8 cellular contexts compared by ENCODE assay signal in genomic region chr17:34980353-34980680, GRCh38. TPM values are rescaled to one million over a fixed set of nuclear protein-coding genes. Genes with fewer than 3 reads are reported as not detected.
DNase-seq lines count a peak whose midpoint lies in the region; ATAC-seq, FAIRE-seq and TF ChIP-seq lines count a peak whose summit lies in the region.

Gene LIG3 (plus strand): TSS chr17:34980512. CDS start chr17:34983006, 2,494 bp downstream.

- no peaks in the 10 kb centered on the region for H3K9me3 ChIP-seq in pancreas
- H3K9me3 ChIP-seq in tibial artery: no peaks in the 10 kb centered on the region

- H3K4me1 ChIP-seq in pancreas (peaks cover 0 to 13% (median 0%) of the 10 kb centered on the region in 3 donors), tibial artery (peaks cover 0 to 30% (median 18%) of the 10 kb centered on the region in 4 donors)

- no peaks in the 10 kb centered on the region for H3K27me3 ChIP-seq in pancreas
- no peaks in the 10 kb centered on the region for H3K27me3 ChIP-seq in tibial artery

- TF ChIP-seq CTCF in GM12864 (IDR thresholded peaks at IDR 0.05; ENCODE audit: low read depth, low read length, missing control alignments): no peak
- TF ChIP-seq CTCF in pancreas (IDR thresholded peaks at IDR 0.05): no peak
- no peak for TF ChIP-seq CTCF in tibial artery (IDR thresholded peaks at IDR 0.05)

- DNase-seq in GM12864 (ENCODE audit: low read depth) (peak; percentile 82), NCI-H1417 treated with DMSO at 0.1 percent for 48 hours (lab: John Stamatoyannopoulos, UW) (peak; percentile 72), SW 1271 (lab: John Stamatoyannopoulos, UW) (peak; percentile 43 to 88), Right ventricle myocardium superior (peak; percentile 97), pancreas (peak; percentile 93 to 98 (median 95)), tibial artery (peak; percentile 93 to 96)
- peak; percentile 84 for DNase-seq in activated naive CD8-positive, alpha-beta T cell treated with anti-CD3 and anti-CD28 coated beads, Interleukin-2, amount 50 U/mL, for 16 hours (ENCODE audit: low read depth, low spot score)

- H3K27ac ChIP-seq in pancreas: peak within 1 kb of the TSS; percentile 98 to 99 (median 98)
- H3K27ac ChIP-seq in tibial artery: peak within 1 kb of the TSS; percentile 97 to 99

- H3K4me3 ChIP-seq in GM12864 (ENCODE audit: low read depth, low read length): peak within 1 kb of the TSS; percentile 79
- peak within 1 kb of the TSS; percentile 85 to 96 (median 91) for H3K4me3 ChIP-seq in pancreas
- peak within 1 kb of the TSS; percentile 86 to 92 for H3K4me3 ChIP-seq in tibial artery

- FAIRE-seq in pancreas (lab: Jason Lieb, UNC): no peak

- intact Hi-C loops in Right ventricle myocardium superior (cut with DNase I) (no loop called here), pancreas (cut with DNase I) (no loop called here), tibial artery (cut with DNase I; ENCODE audit: low total_unique reads) (loop anchor here (10.0 kb wide), 2 partner anchors 134 to 1614 kb away; partner anchors contain the start of genes DHRS11 and RAD51D)

- ATAC-seq in HG02763 (IDR thresholded peaks at IDR 0.05; ENCODE audit: unreplicated experiment) (peak; percentile 83), Right ventricle myocardium superior (ENCODE audit: poor library complexity) (peak; percentile 95), pancreas (peak; percentile 88 to 94 (median 92))

- 1% methylated on average over 28 to 39 of the region's 39 CpGs for WGBS in pancreas, 2 donors

- H3K36me3 ChIP-seq in pancreas (no peaks in the 10 kb centered on the region), tibial artery (peaks cover 0 to 16% (median 0%) of the 10 kb centered on the region in 3 donors)

RNA-seq across cellular contexts. Expression of gene LIG3, which starts in this region (rescaled TPM):
- total RNA-seq in Right ventricle myocardium superior (15.2 TPM), pancreas (10 to 100 TPM; 14.6 to 22.2 (median 18.8) TPM)
- polyA plus RNA-seq in pancreas: 10 to 100 TPM in 1 of 2 donors, 1 to 10 TPM in 1; 6.4 to 11.6 TPM

Comparison
In these comparisons a context has a peak if more than half of its experiments do, and no peak if none do; other contexts are left out.
1. Peak in every context shown above with its lines: DNase-seq, ATAC-seq, H3K4me3 ChIP-seq and H3K27ac ChIP-seq.